Comparison of ENCODE assay signal across 17 cellular contexts in the genomic region with DNA sequence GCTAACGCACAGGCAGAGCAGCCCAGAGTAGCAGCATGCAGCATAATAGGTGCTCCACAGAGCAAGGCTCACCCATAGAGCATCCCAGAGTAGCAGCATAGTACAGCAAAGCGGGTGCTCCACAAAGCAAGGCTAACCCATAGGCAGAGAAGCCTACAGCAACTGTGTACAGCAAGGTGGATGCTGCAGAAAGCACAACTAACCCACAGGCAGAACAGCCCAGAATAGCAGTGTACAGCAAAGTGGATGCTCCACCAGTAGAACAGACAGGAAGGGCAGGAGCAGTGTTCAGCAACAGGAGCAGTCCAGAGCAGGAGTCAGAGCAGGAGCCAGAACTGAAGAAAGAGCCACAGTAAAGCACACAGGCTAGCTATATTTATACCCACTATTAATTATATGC.
"Had no signal": no experiment of that assay in that cellular context is flagged by ENCODE, and none has a peak within 500 bp of the region (broad histone marks: within the 10 kb centered on the region; RNA-seq: fewer than 3 reads in every experiment).

No MANE protein-coding gene starts in this region.

- H2AFZ ChIP-seq: neural progenitor cell had no signal

- H3K9me3 ChIP-seq: esophagus muscularis mucosa, gastroesophageal sphincter, lower lobe of right lung, pancreas, tibial nerve had no signal

- H3K36me3 ChIP-seq: esophagus muscularis mucosa, gastroesophageal sphincter, left ventricle myocardium inferior, lower lobe of right lung, neural progenitor cell, pancreas, tibial nerve had no signal

- FAIRE-seq: kidney, pancreas, small intestine had no signal

- H3K4me2 ChIP-seq: neural progenitor cell had no signal

- H3K9ac ChIP-seq: neural progenitor cell had no signal

- H3K4me3 ChIP-seq: esophagus muscularis mucosa, gastroesophageal sphincter, left ventricle myocardium inferior, lower lobe of right lung, neural progenitor cell, pancreas, tibial nerve had no signal

- H3K27me3 ChIP-seq: neural progenitor cell, pancreas, tibial nerve had no signal

- H3K4me1 ChIP-seq: esophagus muscularis mucosa, gastroesophageal sphincter, left ventricle myocardium inferior, lower lobe of right lung, neural progenitor cell, pancreas, tibial nerve had no signal

- DNase-seq: effector memory CD8-positive, alpha-beta T cell; glutamatergic neuron; kidney; left cardiac atrium; left ventricle myocardium inferior; lower lobe of right lung; occipital lobe; pancreas; right cardiac atrium; small intestine; stimulated activated CD4-positive, alpha-beta T cell treated with anti-CD3 and anti-CD28 coated beads, Interleukin-2, amount 100 ng/mL, for 48 hours; stimulated activated naive CD4-positive, alpha-beta T cell treated with Interleukin-2 at 50 U/mL for 16 hours had no signal

- H3K27ac ChIP-seq: epithelial cell of prostate, esophagus muscularis mucosa, gastroesophageal sphincter, left ventricle myocardium inferior, lower lobe of right lung, neural progenitor cell, pancreas, tibial nerve had no signal

- ATAC-seq: effector memory CD8-positive, alpha-beta T cell; gastroesophageal sphincter; left cardiac atrium; lower lobe of right lung; pancreas; right cardiac atrium had no signal
